Comparison of ENCODE assay signal across 8 cellular contexts in the genomic region with DNA sequence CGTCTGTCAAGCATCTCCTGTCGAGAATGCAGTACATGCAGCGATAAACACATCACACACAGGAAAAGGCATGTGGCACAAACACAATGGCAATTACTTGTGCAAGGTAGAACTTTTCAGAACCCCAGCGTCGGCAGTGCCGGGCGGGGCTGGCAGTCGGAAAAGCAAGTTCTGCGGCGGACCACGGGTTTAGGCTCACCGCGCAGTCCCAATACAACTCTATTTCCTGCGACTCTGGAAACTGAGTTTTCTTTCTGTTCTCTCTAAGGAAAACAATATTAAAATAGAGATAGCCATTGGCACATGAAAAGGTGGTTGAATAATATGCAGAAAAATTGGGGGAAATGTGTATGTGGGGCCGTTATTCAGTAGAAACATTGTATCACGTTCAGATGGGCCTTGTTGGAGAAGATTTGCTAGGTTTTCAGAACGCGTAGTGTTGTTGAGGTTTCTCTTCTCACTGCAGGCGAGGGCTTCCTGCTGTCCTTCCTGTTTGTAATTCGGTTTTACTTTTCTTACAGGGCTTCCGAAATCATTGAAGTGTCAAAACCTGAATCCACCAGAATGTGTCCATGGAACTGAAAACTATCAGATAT.
DNase-seq lines count a peak whose midpoint lies in the region; ATAC-seq and TF ChIP-seq lines count a peak whose summit lies in the region.

No MANE protein-coding gene starts in this region.

- H3K9me3 ChIP-seq in left ventricle myocardium inferior (replicated peaks) (no peaks in the 10 kb centered on the region), thymus (ENCODE audit: control insufficient read depth) (no peaks in the 10 kb centered on the region), aorta (ENCODE audit: control insufficient read depth, low read length) (no peaks in the 10 kb centered on the region)

- H3K36me3 ChIP-seq in left ventricle myocardium inferior = no peaks in the 10 kb centered on the region
- H3K36me3 ChIP-seq in thymus (ENCODE audit: control insufficient read depth, insufficient read depth) = no peaks in the 10 kb centered on the region
- H3K36me3 ChIP-seq in aorta (ENCODE audit: control insufficient read depth in 1 of 2, insufficient read depth in 2 of 2, low read length in 1 of 2) = no peaks in the 10 kb centered on the region

- H3K4me1 ChIP-seq in left ventricle myocardium inferior (peaks cover 4% of the 10 kb centered on the region), thymus (ENCODE audit: control insufficient read depth, insufficient read depth, low read length) (no peaks in the 10 kb centered on the region), aorta (ENCODE audit: control insufficient read depth in 1 of 2, insufficient read depth in 2 of 2, low read length in 2 of 2) (no peaks in the 10 kb centered on the region)

- no peaks in the 10 kb centered on the region for H3K36me3 Mint-ChIP-seq in T-cell

- H3K27me3 ChIP-seq in left ventricle myocardium inferior (ENCODE audit: low read depth) (peaks cover 59% of the 10 kb centered on the region), thymus (ENCODE audit: control insufficient read depth, insufficient read depth) (no peaks in the 10 kb centered on the region), aorta (ENCODE audit: control insufficient read depth in 1 of 2, insufficient read depth in 2 of 2, low read length in 1 of 2) (no peaks in the 10 kb centered on the region)

- H3K4me3 Mint-ChIP-seq in T-cell = peak overlapping the region; percentile 79 to 85 (median 85)

- H3K27ac ChIP-seq in left ventricle myocardium inferior (replicated peaks) (no peak overlapping the region), thymus (ENCODE audit: low read depth) (no peak overlapping the region), aorta (ENCODE audit: low read depth in 1 of 2, low read length in 2 of 2) (no peak overlapping the region)

- peaks cover 0 to 2% of the 10 kb centered on the region in 2 donors for H3K27me3 Mint-ChIP-seq in T-cell

- peak; percentile 37 for DNase-seq in activated T-cell treated with anti-CD3 and anti-CD28 coated beads, Interleukin-2, amount 50 U/mL, for 1 hour
- DNase-seq in activated T-cell treated with anti-CD3 and anti-CD28 coated beads for 4 hours (no peak), T-cell (peak in 16 of 34 experiments; percentile 6 to 62 (median 34)), left ventricle myocardium inferior (no peak), EL (no peak), aorta (no peak)
- DNase-seq in activated effector memory CD4-positive, alpha-beta T cell treated with Interleukin-2 at 50 U/mL for 16 hours = no peak

- CTCF ChIA-PET in T-cell (lab: Charles Lee) = interaction anchor here in 1 of 2 donors (0.9 kb wide), 1 partner anchor 9 kb away, joined by 4 read pairs; no protein-coding TSS in a partner anchor

- H3K4me1 Mint-ChIP-seq in T-cell = peaks cover 10 to 26% (median 16%) of the 10 kb centered on the region in 3 donors

- POLR2A ChIA-PET in T-cell (lab: Charles Lee) = no interaction called here

- 70% methylated on average over 21 of the region's 21 CpGs for WGBS in thymus
- WGBS in aorta, 2 donors = 77 to 79% methylated on average over 21 of the region's 21 CpGs

- peak overlapping the region; percentile 54 for H3K4me3 ChIP-seq in left ventricle myocardium inferior
- peak overlapping the region; percentile 41 for H3K4me3 ChIP-seq in thymus (ENCODE audit: low read length)
- H3K4me3 ChIP-seq in aorta (ENCODE audit: low read length in 2 of 2) = no peak overlapping the region

- no peak for TF ChIP-seq CTCF in left ventricle myocardium inferior (IDR thresholded peaks at IDR 0.05; ENCODE audit: borderline replicate concordance)

- ATAC-seq in T-cell (replicated peaks in 1 of 4) (peak; percentile 75 to 85 (median 84)), aorta (ENCODE audit: low FRiP score) (no peak)

- no peaks in the 10 kb centered on the region for H3K9me3 Mint-ChIP-seq in T-cell

- peak overlapping the region; percentile 87 to 95 for H3K27ac Mint-ChIP-seq in T-cell

- intact Hi-C loops in left ventricle myocardium inferior (cut with micrococcal nuclease) = loop anchor here (5.0 kb wide), 1 partner anchor 512 kb away; no protein-coding TSS in a partner anchor
- intact Hi-C loops in aorta (cut with DNase I) = loop anchor here (1.0 to 2.0 kb wide), 2 partner anchors 267 to 514 kb away; no protein-coding TSS in a partner anchor

Comparison
In these comparisons a context has a peak if more than half of its experiments do, and no peak if none do; other contexts are left out.
1. H3K4me3 ChIP-seq: peak in left ventricle myocardium inferior (single experiment) and thymus (single experiment); none in aorta (0 of 2).